Comparison of ENCODE assay signal across 8 cellular contexts in genomic region chr1:43453442-43454269, GRCh38. TPM values are rescaled to one million over a fixed set of nuclear protein-coding genes. Genes with fewer than 3 reads are reported as not detected.
DNase-seq lines count a peak whose midpoint lies in the region; ATAC-seq, FAIRE-seq and TF ChIP-seq lines count a peak whose summit lies in the region.

Gene HYI (minus strand): TSS chr1:43453931. CDS start chr1:43453793, 138 bp downstream.

- peak within 1 kb of the TSS; percentile 12 for H2AFZ ChIP-seq in neural progenitor cell (replicated peaks)

- H3K4me1 Mint-ChIP-seq in IgD-negative memory B cell (peaks cover 6 to 12% (median 12%) of the 10 kb centered on the region in 3 donors), neural progenitor cell (peaks cover 21% of the 10 kb centered on the region)
- H3K4me1 Mint-ChIP-seq in activated naive CD4-positive, alpha-beta T cell treated with anti-CD3 and anti-CD28 coated beads for 36 hours (ENCODE audit: low read depth) = peaks cover 13% of the 10 kb centered on the region

- no peak for FAIRE-seq in frontal cortex (lab: Jason Lieb, UNC)

- no peak for TF ChIP-seq CTCF in neural progenitor cell (IDR thresholded peaks at IDR 0.05)

- H3K4me3 Mint-ChIP-seq in IgD-negative memory B cell (peak within 1 kb of the TSS; percentile 91 to 98 (median 94)), neural progenitor cell (peak within 1 kb of the TSS; percentile 82)
- H3K4me3 Mint-ChIP-seq in activated naive CD4-positive, alpha-beta T cell treated with anti-CD3 and anti-CD28 coated beads for 36 hours = peak within 1 kb of the TSS; percentile 83

- no peaks in the 10 kb centered on the region for H3K9me3 ChIP-seq in neural progenitor cell (ENCODE audit: low read depth)

- DNase-seq in ELR (ENCODE audit: low read depth) = peak; percentile 94
- DNase-seq in SHP77 treated with DMSO at 0.1 percent for 48 hours (lab: John Stamatoyannopoulos, UW) = peak; percentile 52
- peak; percentile 84 for DNase-seq in activated naive CD4-positive, alpha-beta T cell treated with anti-CD3 and anti-CD28 coated beads for 36 hours
- DNase-seq in frontal cortex (ENCODE audit: low spot score in 2 of 2) = peak; percentile 74 to 76
- peak; percentile 90 for DNase-seq in neural progenitor cell (ENCODE audit: low spot score)
- DNase-seq in stromal cell of bone marrow (ENCODE audit: low read depth) = peak; percentile 83

- H3K27me3 ChIP-seq in neural progenitor cell = peaks cover 6% of the 10 kb centered on the region

- ATAC-seq in HG02623 (IDR thresholded peaks at IDR 0.05; ENCODE audit: unreplicated experiment) = no peak

- H3K27me3 Mint-ChIP-seq in IgD-negative memory B cell = peaks cover 8% of the 10 kb centered on the region
- H3K27me3 Mint-ChIP-seq in activated naive CD4-positive, alpha-beta T cell treated with anti-CD3 and anti-CD28 coated beads for 36 hours (ENCODE audit: low read depth) = peaks cover 10% of the 10 kb centered on the region
- H3K27me3 Mint-ChIP-seq in neural progenitor cell (ENCODE audit: insufficient read depth, low read depth) = peaks cover 13% of the 10 kb centered on the region

- H3K36me3 Mint-ChIP-seq in IgD-negative memory B cell (peaks cover 3% of the 10 kb centered on the region), neural progenitor cell (peaks cover 26% of the 10 kb centered on the region)
- H3K36me3 Mint-ChIP-seq in activated naive CD4-positive, alpha-beta T cell treated with anti-CD3 and anti-CD28 coated beads for 36 hours (ENCODE audit: low read depth) = peaks cover 14% of the 10 kb centered on the region

- no peak within 1 kb of the TSS for H3K27ac ChIP-seq in neural progenitor cell

- H3K4me1 ChIP-seq in neural progenitor cell = peaks cover 9% of the 10 kb centered on the region

- peaks cover 6% of the 10 kb centered on the region for H4K20me1 ChIP-seq in neural progenitor cell (ENCODE audit: low read depth)

- no peaks in the 10 kb centered on the region for H3K36me3 ChIP-seq in neural progenitor cell

- H3K79me2 ChIP-seq in neural progenitor cell (ENCODE audit: low read depth) = no peaks in the 10 kb centered on the region

- H3K4me2 ChIP-seq in neural progenitor cell = peak within 1 kb of the TSS; percentile 73

- intact Hi-C loops in activated naive CD4-positive, alpha-beta T cell treated with anti-CD3 and anti-CD28 coated beads for 36 hours (cut with micrococcal nuclease) = loop anchor here (1.0 to 10.0 kb wide), 4 partner anchors 85 to 481 kb away; partner anchors contain the start of genes ARTN, CDC20 and ELOVL1

- peak within 1 kb of the TSS; percentile 51 to 90 (median 68) for H3K27ac Mint-ChIP-seq in IgD-negative memory B cell
- H3K27ac Mint-ChIP-seq in activated naive CD4-positive, alpha-beta T cell treated with anti-CD3 and anti-CD28 coated beads for 36 hours = peak within 1 kb of the TSS; percentile 81
- peak within 1 kb of the TSS; percentile 74 for H3K27ac Mint-ChIP-seq in neural progenitor cell

- H3K9ac ChIP-seq in neural progenitor cell = no peak within 1 kb of the TSS

- peak within 1 kb of the TSS; percentile 36 for H3K4me3 ChIP-seq in neural progenitor cell

- peaks cover 27% of the 10 kb centered on the region for H3F3A ChIP-seq in neural progenitor cell (ENCODE audit: low read depth)

- H3K9me3 Mint-ChIP-seq in IgD-negative memory B cell (no peaks in the 10 kb centered on the region), neural progenitor cell (no peaks in the 10 kb centered on the region)
- H3K9me3 Mint-ChIP-seq in activated naive CD4-positive, alpha-beta T cell treated with anti-CD3 and anti-CD28 coated beads for 36 hours = no peaks in the 10 kb centered on the region

- CTCF ChIA-PET in activated naive CD4-positive, alpha-beta T cell treated with anti-CD3 and anti-CD28 coated beads for 36 hours (lab: Charles Lee) = interaction anchor here (0.8 to 1.1 kb wide), 4 partner anchors 39 to 226 kb away, joined by 3 read pairs; no protein-coding TSS in a partner anchor

RNA-seq across cellular contexts. Expression of gene HYI, which starts in this region (rescaled TPM):
- 6.5 TPM for polyA plus RNA-seq in IgD-negative memory B cell
- total RNA-seq in activated naive CD4-positive, alpha-beta T cell treated with anti-CD3 and anti-CD28 coated beads for 36 hours = 1 to 10 TPM; 9.1 to 9.2 TPM
- total RNA-seq in frontal cortex (27.3 TPM), neural progenitor cell (ENCODE audit: low replicate concordance) (10.3 and 26.8 TPM in 2 replicates)
